In the genomic region with DNA sequence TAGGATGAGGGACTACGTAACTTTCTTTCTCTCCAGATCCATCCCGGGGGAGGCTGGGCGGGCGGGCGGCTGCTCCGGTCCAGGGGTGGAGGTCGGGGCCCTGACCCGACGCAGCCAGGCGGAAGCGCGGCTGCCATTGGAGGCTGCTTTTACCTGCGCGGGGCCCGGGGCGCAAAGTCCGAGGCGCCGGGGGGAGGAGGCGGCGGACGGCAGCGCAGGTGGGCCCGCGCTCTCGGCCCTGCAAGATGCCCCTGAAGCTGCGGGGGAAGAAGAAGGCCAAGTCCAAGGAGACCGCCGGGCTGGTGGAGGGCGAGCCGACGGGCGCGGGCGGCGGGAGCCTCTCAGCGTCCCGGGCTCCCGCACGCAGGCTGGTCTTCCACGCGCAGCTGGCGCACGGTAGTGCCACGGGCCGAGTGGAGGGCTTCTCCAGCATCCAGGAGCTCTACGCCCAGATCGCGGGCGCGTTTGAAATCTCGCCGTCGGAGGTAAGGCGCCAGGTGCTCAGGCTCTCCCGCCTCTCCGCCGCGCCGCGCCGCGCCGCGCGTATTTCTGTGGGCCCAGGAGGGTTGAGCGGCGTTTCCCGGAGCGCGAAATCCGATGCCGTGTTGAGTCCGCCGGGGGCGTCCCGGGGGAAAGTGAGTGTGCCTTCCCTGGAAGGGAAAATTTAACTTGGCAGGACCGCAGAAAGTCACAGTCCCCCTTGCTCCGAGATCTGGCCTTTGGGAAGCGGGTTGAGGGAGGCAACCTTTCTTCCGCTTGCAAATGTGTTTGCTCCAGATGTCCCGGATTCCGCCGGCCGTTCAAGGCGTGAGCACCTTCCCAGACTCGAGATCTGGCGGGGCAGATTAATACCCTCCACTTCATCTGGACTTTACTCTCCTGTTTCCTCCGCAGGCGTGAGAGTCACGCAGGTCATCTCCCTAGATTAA, we compare ENCODE assay signal across 1 cellular context.
TF ChIP-seq lines count a peak whose summit lies in the region.

A gene with protein sequence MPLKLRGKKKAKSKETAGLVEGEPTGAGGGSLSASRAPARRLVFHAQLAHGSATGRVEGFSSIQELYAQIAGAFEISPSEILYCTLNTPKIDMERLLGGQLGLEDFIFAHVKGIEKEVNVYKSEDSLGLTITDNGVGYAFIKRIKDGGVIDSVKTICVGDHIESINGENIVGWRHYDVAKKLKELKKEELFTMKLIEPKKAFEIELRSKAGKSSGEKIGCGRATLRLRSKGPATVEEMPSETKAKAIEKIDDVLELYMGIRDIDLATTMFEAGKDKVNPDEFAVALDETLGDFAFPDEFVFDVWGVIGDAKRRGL (plus strand): TSS at position 117 of the 929 bp plus-strand sequence. CDS start 129 bp downstream, at position 246.

TF ChIP-seq in HepG2, 621 proteins besides CTCF, POLR2A, EP300 and RAD21 (continued from another document and continues in another):
- TF ChIP-seq CENPT (CRISPR knock-in tag; IDR thresholded peaks at IDR 0.05; ENCODE audit: low read depth): no peak
- no peak for TF ChIP-seq ZNF773 (CRISPR knock-in tag; IDR thresholded peaks at IDR 0.05; ENCODE audit: borderline replicate concordance)
- no peak for TF ChIP-seq ZNF282 (IDR thresholded peaks at IDR 0.05; ENCODE audit: partially characterized antibody)
- 0 out of 2 replicates have a peak, but pooled peaks have one; percentile 62 for TF ChIP-seq ZNF33B (CRISPR knock-in tag; IDR thresholded peaks at IDR 0.05)
- no peak for TF ChIP-seq ZKSCAN5 (CRISPR knock-in tag; IDR thresholded peaks at IDR 0.05)
- no peak for TF ChIP-seq ZBTB8A (CRISPR knock-in tag; IDR thresholded peaks at IDR 0.05; ENCODE audit: borderline replicate concordance, low read depth)
- no peak for TF ChIP-seq FOSL2 (CRISPR knock-in tag; IDR thresholded peaks at IDR 0.05)
- no peak for TF ChIP-seq MATR3 (CRISPR knock-in tag; IDR thresholded peaks at IDR 0.05)
- no peak for TF ChIP-seq ZNF101 (CRISPR knock-in tag; IDR thresholded peaks at IDR 0.05; ENCODE audit: borderline replicate concordance, low read depth)
- TF ChIP-seq DMAP1 (CRISPR knock-in tag; IDR thresholded peaks at IDR 0.05): peak; percentile 77; the same call in 1 of the 2 replicates
- TF ChIP-seq GPN1 (CRISPR knock-in tag; IDR thresholded peaks at IDR 0.05; ENCODE audit: borderline replicate concordance): no peak
- TF ChIP-seq, protein P1, sequence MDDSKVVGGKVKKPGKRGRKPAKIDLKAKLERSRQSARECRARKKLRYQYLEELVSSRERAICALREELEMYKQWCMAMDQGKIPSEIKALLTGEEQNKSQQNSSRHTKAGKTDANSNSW (CRISPR knock-in tag; IDR thresholded peaks at IDR 0.05; ENCODE audit: borderline replicate concordance): no peak; the same call in 1 of the 2 replicates
- TF ChIP-seq PAWR (CRISPR knock-in tag; IDR thresholded peaks at IDR 0.05; ENCODE audit: borderline replicate concordance): no peak; the same call in 1 of the 2 replicates
- TF ChIP-seq, protein P2, sequence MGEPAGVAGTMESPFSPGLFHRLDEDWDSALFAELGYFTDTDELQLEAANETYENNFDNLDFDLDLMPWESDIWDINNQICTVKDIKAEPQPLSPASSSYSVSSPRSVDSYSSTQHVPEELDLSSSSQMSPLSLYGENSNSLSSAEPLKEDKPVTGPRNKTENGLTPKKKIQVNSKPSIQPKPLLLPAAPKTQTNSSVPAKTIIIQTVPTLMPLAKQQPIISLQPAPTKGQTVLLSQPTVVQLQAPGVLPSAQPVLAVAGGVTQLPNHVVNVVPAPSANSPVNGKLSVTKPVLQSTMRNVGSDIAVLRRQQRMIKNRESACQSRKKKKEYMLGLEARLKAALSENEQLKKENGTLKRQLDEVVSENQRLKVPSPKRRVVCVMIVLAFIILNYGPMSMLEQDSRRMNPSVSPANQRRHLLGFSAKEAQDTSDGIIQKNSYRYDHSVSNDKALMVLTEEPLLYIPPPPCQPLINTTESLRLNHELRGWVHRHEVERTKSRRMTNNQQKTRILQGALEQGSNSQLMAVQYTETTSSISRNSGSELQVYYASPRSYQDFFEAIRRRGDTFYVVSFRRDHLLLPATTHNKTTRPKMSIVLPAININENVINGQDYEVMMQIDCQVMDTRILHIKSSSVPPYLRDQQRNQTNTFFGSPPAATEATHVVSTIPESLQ (CRISPR knock-in tag; conservative IDR thresholded peaks at IDR 0.05): no peak
- TF ChIP-seq ZSCAN20 (CRISPR knock-in tag; IDR thresholded peaks at IDR 0.05; ENCODE audit: borderline replicate concordance): no peak
- TF ChIP-seq, protein P3, sequence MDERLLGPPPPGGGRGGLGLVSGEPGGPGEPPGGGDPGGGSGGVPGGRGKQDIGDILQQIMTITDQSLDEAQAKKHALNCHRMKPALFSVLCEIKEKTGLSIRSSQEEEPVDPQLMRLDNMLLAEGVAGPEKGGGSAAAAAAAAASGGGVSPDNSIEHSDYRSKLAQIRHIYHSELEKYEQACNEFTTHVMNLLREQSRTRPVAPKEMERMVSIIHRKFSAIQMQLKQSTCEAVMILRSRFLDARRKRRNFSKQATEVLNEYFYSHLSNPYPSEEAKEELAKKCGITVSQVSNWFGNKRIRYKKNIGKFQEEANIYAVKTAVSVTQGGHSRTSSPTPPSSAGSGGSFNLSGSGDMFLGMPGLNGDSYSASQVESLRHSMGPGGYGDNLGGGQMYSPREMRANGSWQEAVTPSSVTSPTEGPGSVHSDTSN (CRISPR knock-in tag; IDR thresholded peaks at IDR 0.05): no peak
- TF ChIP-seq ETV5 (CRISPR knock-in tag; IDR thresholded peaks at IDR 0.05; ENCODE audit: borderline replicate concordance): peak; percentile 84; the same call in 1 of the 2 replicates
- TF ChIP-seq, protein P4, sequence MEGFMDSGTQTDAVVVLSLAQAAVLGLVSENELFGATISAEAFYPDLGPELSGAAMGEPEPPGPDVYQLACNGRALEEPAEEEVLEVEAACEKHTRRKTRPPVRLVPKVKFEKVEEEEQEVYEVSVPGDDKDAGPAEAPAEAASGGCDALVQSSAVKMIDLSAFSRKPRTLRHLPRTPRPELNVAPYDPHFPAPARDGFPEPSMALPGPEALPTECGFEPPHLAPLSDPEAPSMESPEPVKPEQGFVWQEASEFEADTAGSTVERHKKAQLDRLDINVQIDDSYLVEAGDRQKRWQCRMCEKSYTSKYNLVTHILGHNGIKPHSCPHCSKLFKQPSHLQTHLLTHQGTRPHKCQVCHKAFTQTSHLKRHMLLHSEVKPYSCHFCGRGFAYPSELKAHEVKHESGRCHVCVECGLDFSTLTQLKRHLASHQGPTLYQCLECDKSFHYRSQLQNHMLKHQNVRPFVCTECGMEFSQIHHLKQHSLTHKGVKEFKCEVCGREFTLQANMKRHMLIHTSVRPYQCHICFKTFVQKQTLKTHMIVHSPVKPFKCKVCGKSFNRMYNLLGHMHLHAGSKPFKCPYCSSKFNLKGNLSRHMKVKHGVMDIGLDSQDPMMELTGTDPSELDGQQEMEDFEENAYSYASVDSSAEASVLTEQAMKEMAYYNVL (CRISPR knock-in tag; IDR thresholded peaks at IDR 0.05; ENCODE audit: borderline replicate concordance): no peak
- TF ChIP-seq ZNF644 (CRISPR knock-in tag; IDR thresholded peaks at IDR 0.05; ENCODE audit: low read depth): no peak
- TF ChIP-seq PHF21A (CRISPR knock-in tag; IDR thresholded peaks at IDR 0.05): peak; percentile 87
- no peak for TF ChIP-seq ZNF256 (CRISPR knock-in tag; conservative IDR thresholded peaks at IDR 0.05)
- TF ChIP-seq ZNF672 (CRISPR knock-in tag; IDR thresholded peaks at IDR 0.05): no peak
- peak; percentile 68; the same call in 1 of the 2 replicates for TF ChIP-seq ELF3 (CRISPR knock-in tag; IDR thresholded peaks at IDR 0.05)
- TF ChIP-seq, protein P5, sequence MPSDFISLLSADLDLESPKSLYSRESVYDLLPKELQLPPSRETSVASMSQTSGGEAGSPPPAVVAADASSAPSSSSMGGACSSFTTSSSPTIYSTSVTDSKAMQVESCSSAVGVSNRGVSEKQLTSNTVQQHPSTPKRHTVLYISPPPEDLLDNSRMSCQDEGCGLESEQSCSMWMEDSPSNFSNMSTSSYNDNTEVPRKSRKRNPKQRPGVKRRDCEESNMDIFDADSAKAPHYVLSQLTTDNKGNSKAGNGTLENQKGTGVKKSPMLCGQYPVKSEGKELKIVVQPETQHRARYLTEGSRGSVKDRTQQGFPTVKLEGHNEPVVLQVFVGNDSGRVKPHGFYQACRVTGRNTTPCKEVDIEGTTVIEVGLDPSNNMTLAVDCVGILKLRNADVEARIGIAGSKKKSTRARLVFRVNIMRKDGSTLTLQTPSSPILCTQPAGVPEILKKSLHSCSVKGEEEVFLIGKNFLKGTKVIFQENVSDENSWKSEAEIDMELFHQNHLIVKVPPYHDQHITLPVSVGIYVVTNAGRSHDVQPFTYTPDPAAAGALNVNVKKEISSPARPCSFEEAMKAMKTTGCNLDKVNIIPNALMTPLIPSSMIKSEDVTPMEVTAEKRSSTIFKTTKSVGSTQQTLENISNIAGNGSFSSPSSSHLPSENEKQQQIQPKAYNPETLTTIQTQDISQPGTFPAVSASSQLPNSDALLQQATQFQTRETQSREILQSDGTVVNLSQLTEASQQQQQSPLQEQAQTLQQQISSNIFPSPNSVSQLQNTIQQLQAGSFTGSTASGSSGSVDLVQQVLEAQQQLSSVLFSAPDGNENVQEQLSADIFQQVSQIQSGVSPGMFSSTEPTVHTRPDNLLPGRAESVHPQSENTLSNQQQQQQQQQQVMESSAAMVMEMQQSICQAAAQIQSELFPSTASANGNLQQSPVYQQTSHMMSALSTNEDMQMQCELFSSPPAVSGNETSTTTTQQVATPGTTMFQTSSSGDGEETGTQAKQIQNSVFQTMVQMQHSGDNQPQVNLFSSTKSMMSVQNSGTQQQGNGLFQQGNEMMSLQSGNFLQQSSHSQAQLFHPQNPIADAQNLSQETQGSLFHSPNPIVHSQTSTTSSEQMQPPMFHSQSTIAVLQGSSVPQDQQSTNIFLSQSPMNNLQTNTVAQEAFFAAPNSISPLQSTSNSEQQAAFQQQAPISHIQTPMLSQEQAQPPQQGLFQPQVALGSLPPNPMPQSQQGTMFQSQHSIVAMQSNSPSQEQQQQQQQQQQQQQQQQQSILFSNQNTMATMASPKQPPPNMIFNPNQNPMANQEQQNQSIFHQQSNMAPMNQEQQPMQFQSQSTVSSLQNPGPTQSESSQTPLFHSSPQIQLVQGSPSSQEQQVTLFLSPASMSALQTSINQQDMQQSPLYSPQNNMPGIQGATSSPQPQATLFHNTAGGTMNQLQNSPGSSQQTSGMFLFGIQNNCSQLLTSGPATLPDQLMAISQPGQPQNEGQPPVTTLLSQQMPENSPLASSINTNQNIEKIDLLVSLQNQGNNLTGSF (CRISPR knock-in tag; IDR thresholded peaks at IDR 0.05): no peak; the same call in 1 of the 2 replicates
- no peak for TF ChIP-seq ZFP41 (CRISPR knock-in tag; IDR thresholded peaks at IDR 0.05; ENCODE audit: borderline replicate concordance)
- TF ChIP-seq, protein P6, sequence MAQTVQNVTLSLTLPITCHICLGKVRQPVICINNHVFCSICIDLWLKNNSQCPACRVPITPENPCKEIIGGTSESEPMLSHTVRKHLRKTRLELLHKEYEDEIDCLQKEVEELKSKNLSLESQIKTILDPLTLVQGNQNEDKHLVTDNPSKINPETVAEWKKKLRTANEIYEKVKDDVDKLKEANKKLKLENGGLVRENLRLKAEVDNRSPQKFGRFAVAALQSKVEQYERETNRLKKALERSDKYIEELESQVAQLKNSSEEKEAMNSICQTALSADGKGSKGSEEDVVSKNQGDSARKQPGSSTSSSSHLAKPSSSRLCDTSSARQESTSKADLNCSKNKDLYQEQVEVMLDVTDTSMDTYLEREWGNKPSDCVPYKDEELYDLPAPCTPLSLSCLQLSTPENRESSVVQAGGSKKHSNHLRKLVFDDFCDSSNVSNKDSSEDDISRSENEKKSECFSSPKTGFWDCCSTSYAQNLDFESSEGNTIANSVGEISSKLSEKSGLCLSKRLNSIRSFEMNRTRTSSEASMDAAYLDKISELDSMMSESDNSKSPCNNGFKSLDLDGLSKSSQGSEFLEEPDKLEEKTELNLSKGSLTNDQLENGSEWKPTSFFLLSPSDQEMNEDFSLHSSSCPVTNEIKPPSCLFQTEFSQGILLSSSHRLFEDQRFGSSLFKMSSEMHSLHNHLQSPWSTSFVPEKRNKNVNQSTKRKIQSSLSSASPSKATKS (CRISPR knock-in tag; IDR thresholded peaks at IDR 0.05): no peak
- TF ChIP-seq JARID2 (CRISPR knock-in tag; IDR thresholded peaks at IDR 0.05; ENCODE audit: insufficient replicate concordance): no peak
- TF ChIP-seq, protein P7, sequence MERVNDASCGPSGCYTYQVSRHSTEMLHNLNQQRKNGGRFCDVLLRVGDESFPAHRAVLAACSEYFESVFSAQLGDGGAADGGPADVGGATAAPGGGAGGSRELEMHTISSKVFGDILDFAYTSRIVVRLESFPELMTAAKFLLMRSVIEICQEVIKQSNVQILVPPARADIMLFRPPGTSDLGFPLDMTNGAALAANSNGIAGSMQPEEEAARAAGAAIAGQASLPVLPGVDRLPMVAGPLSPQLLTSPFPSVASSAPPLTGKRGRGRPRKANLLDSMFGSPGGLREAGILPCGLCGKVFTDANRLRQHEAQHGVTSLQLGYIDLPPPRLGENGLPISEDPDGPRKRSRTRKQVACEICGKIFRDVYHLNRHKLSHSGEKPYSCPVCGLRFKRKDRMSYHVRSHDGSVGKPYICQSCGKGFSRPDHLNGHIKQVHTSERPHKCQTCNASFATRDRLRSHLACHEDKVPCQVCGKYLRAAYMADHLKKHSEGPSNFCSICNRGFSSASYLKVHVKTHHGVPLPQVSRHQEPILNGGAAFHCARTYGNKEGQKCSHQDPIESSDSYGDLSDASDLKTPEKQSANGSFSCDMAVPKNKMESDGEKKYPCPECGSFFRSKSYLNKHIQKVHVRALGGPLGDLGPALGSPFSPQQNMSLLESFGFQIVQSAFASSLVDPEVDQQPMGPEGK (CRISPR knock-in tag; IDR thresholded peaks at IDR 0.05): peak; percentile 83
- TF ChIP-seq SAP130 (CRISPR knock-in tag; IDR thresholded peaks at IDR 0.05; ENCODE audit: low read depth): peak; percentile 72
- TF ChIP-seq FOSL1 (CRISPR knock-in tag; IDR thresholded peaks at IDR 0.05; ENCODE audit: borderline replicate concordance): no peak
- TF ChIP-seq RFX5 (IDR thresholded peaks at IDR 0.05; ENCODE audit: low read depth, low read length): no peak
- peak; percentile 53; the same call in 1 of the 2 replicates for TF ChIP-seq THAP11 (CRISPR knock-in tag; IDR thresholded peaks at IDR 0.05)
- no peak; the same call in 1 of the 2 replicates for TF ChIP-seq JUN (CRISPR knock-in tag; IDR thresholded peaks at IDR 0.05)
- TF ChIP-seq, protein P8, sequence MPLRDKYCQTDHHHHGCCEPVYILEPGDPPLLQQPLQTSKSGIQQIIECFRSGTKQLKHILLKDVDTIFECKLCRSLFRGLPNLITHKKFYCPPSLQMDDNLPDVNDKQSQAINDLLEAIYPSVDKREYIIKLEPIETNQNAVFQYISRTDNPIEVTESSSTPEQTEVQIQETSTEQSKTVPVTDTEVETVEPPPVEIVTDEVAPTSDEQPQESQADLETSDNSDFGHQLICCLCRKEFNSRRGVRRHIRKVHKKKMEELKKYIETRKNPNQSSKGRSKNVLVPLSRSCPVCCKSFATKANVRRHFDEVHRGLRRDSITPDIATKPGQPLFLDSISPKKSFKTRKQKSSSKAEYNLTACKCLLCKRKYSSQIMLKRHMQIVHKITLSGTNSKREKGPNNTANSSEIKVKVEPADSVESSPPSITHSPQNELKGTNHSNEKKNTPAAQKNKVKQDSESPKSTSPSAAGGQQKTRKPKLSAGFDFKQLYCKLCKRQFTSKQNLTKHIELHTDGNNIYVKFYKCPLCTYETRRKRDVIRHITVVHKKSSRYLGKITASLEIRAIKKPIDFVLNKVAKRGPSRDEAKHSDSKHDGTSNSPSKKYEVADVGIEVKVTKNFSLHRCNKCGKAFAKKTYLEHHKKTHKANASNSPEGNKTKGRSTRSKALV (CRISPR knock-in tag; IDR thresholded peaks at IDR 0.05): peak; percentile 73; the same call in 1 of the 2 replicates
